ENCODE assay signal across 13 cellular contexts in the genomic region with DNA sequence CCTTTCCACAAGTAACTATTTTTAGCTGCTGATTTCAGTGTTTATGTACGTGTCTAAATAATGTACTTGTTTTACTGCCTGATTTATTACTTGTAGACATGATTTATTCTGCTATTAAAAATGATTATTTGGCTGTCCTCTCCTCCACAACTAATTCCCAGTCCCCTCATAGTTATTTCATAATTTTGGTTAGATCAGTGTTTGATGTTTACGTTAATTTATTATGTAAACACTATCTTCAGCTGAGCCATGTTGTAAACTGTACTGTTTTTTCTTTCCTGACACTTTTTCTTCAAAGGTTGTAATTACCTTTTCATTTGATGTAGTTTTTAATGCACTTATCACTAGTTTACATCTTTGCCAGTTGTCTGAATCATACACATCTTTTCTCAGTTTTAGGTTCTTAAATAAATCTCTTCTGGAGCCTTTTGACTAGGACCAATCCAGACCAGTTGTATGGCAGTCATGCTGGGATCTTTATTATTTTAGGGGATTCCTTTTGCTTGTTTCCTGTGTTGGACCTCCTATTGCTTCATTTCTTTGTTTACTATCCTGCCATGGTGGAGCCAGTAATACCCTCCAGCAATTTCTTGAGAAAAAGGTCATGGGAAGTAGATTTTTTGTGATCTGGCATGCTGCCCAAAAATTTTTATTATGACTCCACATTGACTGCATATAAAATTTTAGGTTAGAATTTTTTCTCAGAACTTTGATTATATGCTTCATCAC. TPM values are rescaled to one million over a fixed set of nuclear protein-coding genes. Genes with fewer than 3 reads are reported as not detected.
A peak's percentile ranks its signal among the peaks of the same experiment; 100 is the strongest.
DNase-seq lines count a peak whose midpoint lies in the region; ATAC-seq, FAIRE-seq and TF ChIP-seq lines count a peak whose summit lies in the region.
"Had no signal": no experiment of that assay in that cellular context is flagged by ENCODE, and none has a peak within 500 bp of the region (broad histone marks: within the 10 kb centered on the region; RNA-seq: fewer than 3 reads in every experiment).

No MANE protein-coding gene starts in this region.

- H3K36me3 ChIP-seq in HEK293 (ENCODE audit: control insufficient read depth in 2 of 2, insufficient read depth in 1 of 2, low read length in 2 of 2): no peaks in the 10 kb centered on the region
- peaks cover 5% of the 10 kb centered on the region for H3K36me3 ChIP-seq in adipocyte (ENCODE audit: control insufficient read depth, insufficient read depth, low read length, severe bottlenecking)
- H3K36me3 ChIP-seq in hepatocyte (replicated peaks; ENCODE audit: insufficient read depth, low read depth): no peaks in the 10 kb centered on the region
- H3K36me3 ChIP-seq in upper lobe of right lung: no peaks in the 10 kb centered on the region

- H3K27me3 Mint-ChIP-seq in T-cell: no peaks in the 10 kb centered on the region
- H3K27me3 Mint-ChIP-seq: activated CD4-positive, alpha-beta T cell treated with anti-CD3 and anti-CD28 coated beads, Interleukin-2, amount 10 ng/mL, durations not matched to agents 24 days and 14 days; activated naive CD8-positive, alpha-beta T cell had no signal

- H3K9ac ChIP-seq in adipocyte (ENCODE audit: low read length): peak overlapping the region; percentile 31
- H3K9ac ChIP-seq: BLaER1 had no signal

- H3K4me2 ChIP-seq in A549: peak overlapping the region; percentile 51
- H3K4me2 ChIP-seq in hepatocyte: peak overlapping the region; percentile 37
- H3K4me2 ChIP-seq: BLaER1 had no signal

- POLR2A ChIA-PET in A549 (lab: Yijun Ruan, JAX): no interaction called here
- POLR2A ChIA-PET in HEK293 (lab: Yijun Ruan, JAX): no interaction called here
- POLR2A ChIA-PET in T-cell (lab: Charles Lee): no interaction called here

- H3K79me2 ChIP-seq in hepatocyte: peaks cover 99% of the 10 kb centered on the region

- no peaks in the 10 kb centered on the region for H3K9me2 ChIP-seq in hepatocyte (replicated peaks; ENCODE audit: insufficient read depth)

- H3K27ac ChIP-seq in A549 (no peak overlapping the region), HEK293 (ENCODE audit: extremely low read depth, low read depth, low read length) (no peak overlapping the region), hepatocyte (no peak overlapping the region), upper lobe of right lung (no peak overlapping the region)
- H3K27ac ChIP-seq: BLaER1 had no signal

- WGBS in A549 (ENCODE audit: missing lambda C conversion rate): 52% methylated on average over 2 of the region's 2 CpGs
- 46% methylated on average over 2 of the region's 2 CpGs for WGBS in hepatocyte (ENCODE audit: low lambda C conversion rate, missing lambda C conversion rate)

- no peak for TF ChIP-seq POLR2A in A549 (IDR thresholded peaks at IDR 0.05; ENCODE audit: low read length)

- CTCF ChIA-PET in A549 (lab: Yijun Ruan, JAX) (interaction anchor here (1.5 kb wide), 1 partner anchor 19 kb away, joined by 3 read pairs; no protein-coding TSS in a partner anchor), HEK293 (lab: Yijun Ruan, JAX) (no interaction called here), T-cell (lab: Charles Lee) (interaction anchor here in 1 of 2 donors (0.8 kb wide), 1 partner anchor 16 kb away, joined by 3 read pairs; the partner anchor contains the start of genes AP3S1 and ATG12)

- FAIRE-seq in A549 (lab: Jason Lieb, UNC): no peak

- peaks cover 5% of the 10 kb centered on the region; the same call in 1 of the 3 replicates for H3K9me3 ChIP-seq in A549
- no peaks in the 10 kb centered on the region for H3K9me3 ChIP-seq in HEK293 (ENCODE audit: control insufficient read depth, insufficient read depth, low read depth, low read length)
- H3K9me3 ChIP-seq in adipocyte (ENCODE audit: control insufficient read depth, low read length): peaks cover 3% of the 10 kb centered on the region
- H3K9me3 ChIP-seq in hepatocyte (ENCODE audit: low read depth): no peaks in the 10 kb centered on the region
- no peaks in the 10 kb centered on the region for H3K9me3 ChIP-seq in upper lobe of right lung

- TF ChIP-seq RAD21 in A549 (conservative IDR thresholded peaks at IDR 0.05 in 1 of 2, IDR thresholded peaks at IDR 0.05 in 1 of 2): no peak

- peak in 1 of 2 experiments; percentile 43 for DNase-seq in A549 (ENCODE audit: low read depth in 1 of 2, low spot score in 1 of 2)
- DNase-seq in adipocyte (ENCODE audit: low read depth): peak; percentile 73
- DNase-seq in hepatocyte (ENCODE audit: low spot score): no peak
- DNase-seq in GOT3 (lab: John Stamatoyannopoulos, UW): no peak
- DNase-seq in T-cell: no peak
- no peak for DNase-seq in KBM-7
- no peak for DNase-seq in upper lobe of right lung
- DNase-seq: activated CD4-positive, alpha-beta T cell treated with anti-CD3 and anti-CD28 coated beads, Interleukin-2, amount 10 ng/mL, durations not matched to agents 24 days and 14 days; endodermal cell; immature natural killer cell had no signal

- in situ Hi-C loops in KBM-7 (cut with MboI; ENCODE audit: low pct_unique_long_range_greater_than_20kb, low sequenced_read_pairs): no loop called here

- H3K27me3 ChIP-seq in adipocyte (replicated peaks; ENCODE audit: control insufficient read depth, insufficient read depth, low read length) (no peaks in the 10 kb centered on the region), hepatocyte (no peaks in the 10 kb centered on the region), upper lobe of right lung (no peaks in the 10 kb centered on the region)
- H3K27me3 ChIP-seq: BLaER1 had no signal

- H3K4me1 ChIP-seq in A549 (peaks cover 28% of the 10 kb centered on the region), HEK293 (ENCODE audit: control insufficient read depth, insufficient read depth, low read length) (peaks cover 28% of the 10 kb centered on the region), adipocyte (ENCODE audit: control insufficient read depth, insufficient read depth, low read length) (peaks cover 48% of the 10 kb centered on the region), hepatocyte (ENCODE audit: insufficient read depth) (peaks cover 24% of the 10 kb centered on the region), upper lobe of right lung (peaks cover 27% of the 10 kb centered on the region)
- H3K4me1 ChIP-seq: BLaER1 had no signal

- H3K36me3 Mint-ChIP-seq in T-cell: peaks cover 25% of the 10 kb centered on the region

- H3K4me3 ChIP-seq in A549 (no peak overlapping the region), HEK293 (ENCODE audit: low read depth, low read length) (no peak overlapping the region), adipocyte (ENCODE audit: low read length) (peak overlapping the region; percentile 56), hepatocyte (no peak overlapping the region), upper lobe of right lung (no peak overlapping the region)
- H3K4me3 ChIP-seq: BLaER1 had no signal

- no peak overlapping the region for H2AFZ ChIP-seq in hepatocyte

- intact Hi-C loops in upper lobe of right lung (cut with DNase I): no loop called here

- peaks cover 30% of the 10 kb centered on the region for H4K20me1 ChIP-seq in hepatocyte (ENCODE audit: insufficient read depth, poor library complexity, severe bottlenecking)

- TF ChIP-seq CTCF in A549 (IDR thresholded peaks at IDR 0.05) (no peak), HEK293 (tag by site-specific recombination; IDR thresholded peaks at IDR 0.05) (no peak), hepatocyte (IDR thresholded peaks at IDR 0.05; ENCODE audit: poor library complexity) (no peak), upper lobe of right lung (IDR thresholded peaks at IDR 0.05) (no peak)

- TF ChIP-seq EP300 in A549 (IDR thresholded peaks at IDR 0.05): no peak

- peaks cover 0 to 12% (median 12%) of the 10 kb centered on the region in 3 donors for H3K9me3 Mint-ChIP-seq in T-cell
- H3K9me3 Mint-ChIP-seq: immature natural killer cell had no signal

- no peak overlapping the region for H3K27ac Mint-ChIP-seq in T-cell
- H3K27ac Mint-ChIP-seq: activated CD4-positive, alpha-beta T cell treated with anti-CD3 and anti-CD28 coated beads, Interleukin-2, amount 10 ng/mL, durations not matched to agents 24 days and 14 days; activated naive CD8-positive, alpha-beta T cell had no signal

- peak in 1 of 2 experiments; percentile 66; a peak in 3 of 6 replicates for ATAC-seq in A549
- no peak for ATAC-seq in T-cell (replicated peaks in 1 of 4)
- ATAC-seq in upper lobe of right lung: no peak

- no peak overlapping the region for H3K4me3 Mint-ChIP-seq in T-cell
- H3K4me3 Mint-ChIP-seq: activated CD4-positive, alpha-beta T cell treated with anti-CD3 and anti-CD28 coated beads, Interleukin-2, amount 10 ng/mL, durations not matched to agents 24 days and 14 days; activated naive CD8-positive, alpha-beta T cell; endodermal cell had no signal

- H3K4me1 Mint-ChIP-seq in T-cell: peaks cover 29 to 50% (median 33%) of the 10 kb centered on the region in 3 donors

TF ChIP-seq in A549, 52 proteins besides CTCF, POLR2A, EP300 and RAD21 (continues in another document):
- TF ChIP-seq BHLHE40 (IDR thresholded peaks at IDR 0.05; ENCODE audit: low read depth, low read length): no peak

TF ChIP-seq in HEK293, 187 proteins besides CTCF, POLR2A, EP300 and RAD21 (continues in another document):
- 0 out of 2 replicates have a peak, but pooled peaks have one; percentile 67 for TF ChIP-seq ZNF248 (tag by site-specific recombination; IDR thresholded peaks at IDR 0.05)

RNA-seq across cellular contexts. Expression of gene AP3S1, which starts 16.1 kb away (rescaled TPM):
- polyA plus RNA-seq in A549 (2011; rRNA removed) (59.4 and 103 TPM in 2 replicates), A549 (2017; fragmentation: RNase III; extraction: RNeasy Plus Mini Kit Qiagen cat#74134 plus additional on column Dnase treatment) (75.7 to 82.3 TPM (median 75.7 TPM) in 3 replicates), hepatocyte (130 and 148 TPM in 2 replicates)
- 17.9 and 20.6 TPM in 2 replicates for polyA plus RNA-seq in A549 (2012; cell fraction: cytosol; rRNA removed)
- 4.4 and 6.7 TPM in 2 replicates for polyA plus RNA-seq in A549 (2012; cell fraction: nucleus; rRNA removed)
- 7.3 and 9.6 TPM in 2 replicates for polyA minus RNA-seq in A549 (2011; rRNA and poly(A)+ RNA removed)
- total RNA-seq in hepatocyte (122 and 362 TPM in 2 replicates), T-cell (10 to 100 TPM; 36.4 to 44.2 (median 39.2) TPM), upper lobe of right lung (70.4 TPM)

RNA-seq across cellular contexts. Expression of gene ATG12, which starts 16.4 kb away (rescaled TPM):
- polyA plus RNA-seq in A549 (2011; rRNA removed): 111 and 126 TPM in 2 replicates
- polyA plus RNA-seq in A549 (2012; cell fraction: cytosol; rRNA removed): 27.6 and 27.8 TPM in 2 replicates
- polyA plus RNA-seq in A549 (2012; cell fraction: nucleus; rRNA removed): 7.7 and 13.8 TPM in 2 replicates
- 43.3 to 49.1 TPM (median 48.9 TPM) in 3 replicates for polyA plus RNA-seq in A549 (2017; fragmentation: RNase III; extraction: RNeasy Plus Mini Kit Qiagen cat#74134 plus additional on column Dnase treatment)
- polyA minus RNA-seq in A549 (2011; rRNA and poly(A)+ RNA removed): 23.1 and 25.6 TPM in 2 replicates
- total RNA-seq in hepatocyte: 48.3 and 85.7 TPM in 2 replicates
- 65.3 and 66.0 TPM in 2 replicates for polyA plus RNA-seq in hepatocyte
- 10 to 100 TPM; 55.2 to 61.4 (median 58.9) TPM for total RNA-seq in T-cell
- 36.5 TPM for total RNA-seq in upper lobe of right lung

RNA-seq across cellular contexts. Expression of gene CDO1, which starts 41.3 kb away (rescaled TPM):
- not detected in 2 replicates for polyA plus RNA-seq in A549 (2011; rRNA removed)
- polyA plus RNA-seq in A549 (2012; cell fraction: cytosol; rRNA removed): not detected in 2 replicates
- 0.04 TPM in 1 of 2 replicates, not detected in the other for polyA plus RNA-seq in A549 (2012; cell fraction: nucleus; rRNA removed)
- polyA plus RNA-seq in A549 (2017; fragmentation: RNase III; extraction: RNeasy Plus Mini Kit Qiagen cat#74134 plus additional on column Dnase treatment): not detected in 3 replicates
- polyA minus RNA-seq in A549 (2011; rRNA and poly(A)+ RNA removed): not detected in 2 replicates
- 29.5 and 29.8 TPM in 2 replicates for total RNA-seq in hepatocyte
- 8.4 and 17.5 TPM in 2 replicates for polyA plus RNA-seq in hepatocyte
- total RNA-seq in T-cell: under 1 TPM in 2 of 5 donors, not detected in 3; 0.23 to 0.82 TPM
- 20.1 TPM for total RNA-seq in upper lobe of right lung
- polyA plus RNA-seq: immature natural killer cell had no signal

Comparison
In these comparisons a context has a peak if more than half of its experiments do, and no peak if none do; other contexts are left out.
1. RNA of gene CDO1, which starts 41.3 kb away (total RNA-seq): 29.5 to 29.8 TPM in hepatocyte and 20.1 TPM in upper lobe of right lung (single experiment); 0.23 to 0.82 TPM in T-cell; every median in the first group is over 10 times any median in the second.